In genomic region chr6:3551716-3552511, GRCh38 we compare ENCODE assay signal across 20 cellular contexts.
A peak's percentile ranks its signal among the peaks of the same experiment; 100 is the strongest.
DNase-seq lines count a peak whose midpoint lies in the region; ATAC-seq, FAIRE-seq and TF ChIP-seq lines count a peak whose summit lies in the region.
"Had no signal": no experiment of that assay in that cellular context is flagged by ENCODE, and none has a peak within 500 bp of the region (broad histone marks: within the 10 kb centered on the region; RNA-seq: fewer than 3 reads in every experiment).

No MANE protein-coding gene starts in this region.

- BruUV-seq in HepG2 (replicated peaks; lab: Mats Ljungman, UMichigan), result no TSS peak
- BruUV-seq in IMR-90 (replicated peaks; lab: Mats Ljungman, UMichigan), result no TSS peak
- no TSS peak for BruUV-seq in GM12878 (replicated peaks; lab: Mats Ljungman, UMichigan)

- TF ChIP-seq RAD21 in HepG2 (CRISPR knock-in tag; IDR thresholded peaks at IDR 0.05) (no peak), IMR-90 (IDR thresholded peaks at IDR 0.05; ENCODE audit: low read length) (no peak), GM12878 (IDR thresholded peaks at IDR 0.05; ENCODE audit: insufficient read depth, low read depth, low read length) (no peak)

- H3K56ac ChIP-seq in IMR-90 (ENCODE audit: extremely low read depth, insufficient read depth, low read length), result no peak overlapping the region
- no peak overlapping the region for H3K56ac ChIP-seq in mesendoderm (ENCODE audit: low read length)

- no peak overlapping the region for H2BK15ac ChIP-seq in IMR-90 (ENCODE audit: low read depth, low read length)
- H2BK15ac ChIP-seq in mesendoderm (replicated peaks; ENCODE audit: low read depth), result no peak overlapping the region

- H2AK5ac ChIP-seq in IMR-90 (ENCODE audit: low read depth, low read length) (no peak overlapping the region), mesendoderm (ENCODE audit: low read length) (no peak overlapping the region)

- no peak overlapping the region for H4K8ac ChIP-seq in IMR-90 (ENCODE audit: low read depth in 2 of 2, low read length in 2 of 2)
- no peak overlapping the region for H4K8ac ChIP-seq in mesendoderm (ENCODE audit: low read depth, low read length)

- H2BK20ac ChIP-seq in IMR-90 (ENCODE audit: low read depth, low read length), result no peak overlapping the region

- H3K4me2 ChIP-seq in HepG2 (ENCODE audit: low read depth, low read length), result no peak overlapping the region
- no peak overlapping the region for H3K4me2 ChIP-seq in IMR-90 (ENCODE audit: low read depth, low read length)
- no peak overlapping the region for H3K4me2 ChIP-seq in GM12878 (ENCODE audit: control insufficient read depth, insufficient read depth)
- no peak overlapping the region for H3K4me2 ChIP-seq in mesendoderm (ENCODE audit: low read length)
- H3K4me2 ChIP-seq: A549; BLaER1 treated with 17β-estradiol and CSF1 and Interleukin-3, amounts not matched to agents 10 nM and 100 nM had no signal

- 52% methylated on average over 5 of the region's 5 CpGs for WGBS in HepG2 (ENCODE audit: low lambda C conversion rate)
- WGBS in right lobe of liver (ENCODE audit: insufficient coverage, low coverage, low lambda C conversion rate, missing lambda C conversion rate), result 72% methylated on average over 5 of the region's 5 CpGs
- no CpG with 5 or more reads among the region's 5 CpGs for WGBS in IMR-90 (ENCODE audit: extremely low coverage in 2 of 2, insufficient read length in 1 of 2), 2 experiments
- 29% methylated on average over 5 of the region's 5 CpGs for WGBS in GM12878 (ENCODE audit: insufficient coverage, insufficient replicate concordance, low lambda C conversion rate, missing lambda C conversion rate)
- 100% methylated on average over 1 of the region's 5 CpGs for WGBS in mesendoderm (ENCODE audit: extremely low coverage, insufficient coverage, low lambda C conversion rate)

- H3K14ac ChIP-seq in IMR-90 (replicated peaks; ENCODE audit: low read depth, low read length), result no peak overlapping the region

- H2BK5ac ChIP-seq in IMR-90 (ENCODE audit: low read depth, low read length, poor library complexity, severe bottlenecking) (no peak overlapping the region), mesendoderm (ENCODE audit: low read length) (no peak overlapping the region)

- H3K4ac ChIP-seq in IMR-90 (ENCODE audit: low read depth, low read length) (no peak overlapping the region), mesendoderm (ENCODE audit: low read depth, low read length) (no peak overlapping the region)

- RAD21 ChIA-PET in GM12878 (lab: Charles Lee; ENCODE audit: unreplicated experiment), result no interaction called here

- dilution Hi-C loops in IMR-90 (cut with HindIII; ENCODE audit: low sequenced_read_pairs, unreplicated experiment), result no loop called here

- H3K4me3 ChIP-seq in HepG2 (replicated peaks in 1 of 3; ENCODE audit: insufficient read depth in 1 of 3, low read depth in 2 of 3, low read length in 3 of 3) (no peak overlapping the region), right lobe of liver (no peak overlapping the region), IMR-90 (ENCODE audit: insufficient read depth, low read depth, low read length) (no peak overlapping the region), GM12878 (no peak overlapping the region), mesendoderm (ENCODE audit: low read length) (no peak overlapping the region)
- H3K4me3 ChIP-seq: A549; BLaER1 treated with 17β-estradiol and CSF1 and Interleukin-3, amounts not matched to agents 10 nM and 100 nM had no signal

- H2AFZ ChIP-seq in HepG2 (ENCODE audit: low read length) (no peak overlapping the region), IMR-90 (replicated peaks; ENCODE audit: low read length, poor library complexity) (no peak overlapping the region), GM12878 (ENCODE audit: control insufficient read depth, low read depth, low read length) (no peak overlapping the region)

- POLR2A ChIA-PET in HepG2 (lab: Yijun Ruan, JAX) (no interaction called here), IMR-90 (lab: Charles Lee; ENCODE audit: unreplicated experiment) (no interaction called here), GM12878 (lab: Charles Lee) (no interaction called here)

- in situ Hi-C loops in HepG2 (cut with HindIII; ENCODE audit: extremely low pct_ligation_motif_present, low pct_unique_long_range_greater_than_20kb), result no loop called here
- in situ Hi-C loops in IMR-90 (cut with MboI; ENCODE audit: low sequenced_read_pairs), result no loop called here
- in situ Hi-C loops in GM12878 (cut with MboI), result no loop called here

- no peak overlapping the region for H4K91ac ChIP-seq in IMR-90 (ENCODE audit: insufficient read depth, low read depth, low read length)

- H2BK120ac ChIP-seq in IMR-90 (ENCODE audit: low read depth, low read length) (no peak overlapping the region), mesendoderm (ENCODE audit: low read depth, low read length) (no peak overlapping the region)

- H3K9me3 ChIP-seq in HepG2 (ENCODE audit: low read length) (peaks cover 7% of the 10 kb centered on the region; the same call in 1 of the 2 replicates), right lobe of liver (peaks cover 0 to 4% (median 0%) of the 10 kb centered on the region in 4 donors), IMR-90 (ENCODE audit: control insufficient read depth, insufficient read depth, low read length) (no peaks in the 10 kb centered on the region; the same call in none of the 2 replicates), GM12878 (replicated peaks; ENCODE audit: control insufficient read depth, insufficient read depth, low read length) (no peaks in the 10 kb centered on the region)

- H4K20me1 ChIP-seq in HepG2 (ENCODE audit: insufficient read depth, low read length), result no peaks in the 10 kb centered on the region
- no peaks in the 10 kb centered on the region for H4K20me1 ChIP-seq in IMR-90 (ENCODE audit: insufficient read depth, low read length)
- H4K20me1 ChIP-seq in GM12878 (ENCODE audit: control insufficient read depth, insufficient read depth), result no peaks in the 10 kb centered on the region
- H4K20me1 ChIP-seq: BLaER1 treated with 17β-estradiol and CSF1 and Interleukin-3, amounts not matched to agents 10 nM and 100 nM had no signal

- H3K18ac ChIP-seq in IMR-90 (ENCODE audit: low read depth, low read length) (no peak overlapping the region), mesendoderm (ENCODE audit: low read length) (no peak overlapping the region)

- TF ChIP-seq POLR2A in HepG2 (IDR thresholded peaks at IDR 0.05; ENCODE audit: insufficient read depth in 1 of 2, low read depth in 2 of 2, low read length in 2 of 2) (no peak), right lobe of liver (IDR thresholded peaks at IDR 0.05) (no peak), IMR-90 (IDR thresholded peaks at IDR 0.05; ENCODE audit: low read depth, low read length) (no peak), GM12878 (IDR thresholded peaks at IDR 0.05; ENCODE audit: low read depth, low read length) (no peak)

- SMC1A ChIA-PET in GM12878 (lab: Charles Lee; ENCODE audit: uncharacterized antibody, unreplicated experiment), result interaction anchor here (0.5 kb wide), 1 partner anchor 511 kb away, joined by 3 read pairs; no protein-coding TSS in a partner anchor

- no peaks in the 10 kb centered on the region for H3K79me2 ChIP-seq in HepG2 (ENCODE audit: insufficient read depth, low read length)
- no peaks in the 10 kb centered on the region for H3K79me2 ChIP-seq in GM12878 (ENCODE audit: control insufficient read depth, insufficient read depth, low read length)
- no peaks in the 10 kb centered on the region for H3K79me2 ChIP-seq in mesendoderm (ENCODE audit: control insufficient read depth, insufficient read depth, low read length)

- H2AK9ac ChIP-seq in IMR-90 (replicated peaks; ENCODE audit: low read depth, low read length, poor library complexity), result no peak overlapping the region

- ATAC-seq in HepG2 (no peak), right lobe of liver (no peak), IMR-90 (ENCODE audit: low read depth) (no peak), GM12878 (peak; percentile 52), GM21360 (IDR thresholded peaks at IDR 0.05; ENCODE audit: unreplicated experiment) (no peak)
- ATAC-seq: A549; CD8-positive, alpha-beta T cell had no signal

- no peak overlapping the region for H3K23ac ChIP-seq in IMR-90 (ENCODE audit: low read depth, low read length)
- H3K23ac ChIP-seq in mesendoderm (ENCODE audit: low read length), result no peak overlapping the region

- no peak overlapping the region for H3K9ac ChIP-seq in HepG2 (ENCODE audit: insufficient read depth, low read depth, low read length)
- no peak overlapping the region for H3K9ac ChIP-seq in IMR-90 (ENCODE audit: low read depth, low read length)
- no peak overlapping the region for H3K9ac ChIP-seq in GM12878 (ENCODE audit: control insufficient read depth, insufficient read depth, low read length)
- no peak overlapping the region for H3K9ac ChIP-seq in mesendoderm (ENCODE audit: low read length)
- H3K9ac ChIP-seq: BLaER1 treated with 17β-estradiol and CSF1 and Interleukin-3, amounts not matched to agents 10 nM and 100 nM had no signal

- TF ChIP-seq EP300 in HepG2 (IDR thresholded peaks at IDR 0.05; ENCODE audit: low read depth in 2 of 2, low read length in 2 of 2) (no peak), HepG2 (CRISPR knock-in tag; IDR thresholded peaks at IDR 0.05; ENCODE audit: borderline replicate concordance) (no peak), GM12878 (IDR thresholded peaks at IDR 0.05; ENCODE audit: borderline replicate concordance in 1 of 2, control insufficient read depth in 1 of 2, low read depth in 2 of 2, low read length in 2 of 2) (peak in 1 of 2 experiments; percentile 59; a peak in 1 of 4 replicates)

- CTCF ChIA-PET in HepG2 (lab: Yijun Ruan, JAX; ENCODE audit: low intra/inter-chr PET ratio, low total read pairs), result no interaction called here
- CTCF ChIA-PET in IMR-90 (lab: Yijun Ruan, JAX), result no interaction called here
- CTCF ChIA-PET in GM12878 (lab: Yijun Ruan, JAX), result interaction anchor here (0.8 kb wide), 1 partner anchor 8 kb away, joined by 3 read pairs; no protein-coding TSS in a partner anchor

- H3K36me3 ChIP-seq in HepG2 (replicated peaks in 1 of 2; ENCODE audit: control insufficient read depth in 1 of 2, insufficient read depth in 2 of 2, low read length in 2 of 2) (no peaks in the 10 kb centered on the region), right lobe of liver (no peaks in the 10 kb centered on the region), IMR-90 (ENCODE audit: control insufficient read depth, insufficient read depth, low read length) (no peaks in the 10 kb centered on the region), GM12878 (ENCODE audit: control insufficient read depth in 2 of 2, insufficient read depth in 2 of 2, low read length in 1 of 2) (no peaks in the 10 kb centered on the region), mesendoderm (ENCODE audit: control insufficient read depth, insufficient read depth, low read length) (no peaks in the 10 kb centered on the region)
- H3K36me3 ChIP-seq: BLaER1 treated with 17β-estradiol and CSF1 and Interleukin-3, amounts not matched to agents 10 nM and 100 nM had no signal

- H3K9me1 ChIP-seq in IMR-90 (ENCODE audit: insufficient read depth, low read length), result no peaks in the 10 kb centered on the region

- DNase-seq in HepG2 (ENCODE audit: low spot score) (no peak), right lobe of liver (no peak), IMR-90 (no peak), GM12878 (ENCODE audit: low read depth, low spot score) (peak; percentile 7), mesendoderm (no peak), posterior cingulate gyrus (no peak)
- DNase-seq: AML-193; Caco-2; Calu3; CD4-positive, alpha-beta T cell; CD8-positive, alpha-beta T cell; DMS79 treated with DMSO at 0.1 percent for 48 hours; GF-D8 had no signal

- H3K27me3 ChIP-seq in HepG2 (ENCODE audit: control insufficient read depth in 1 of 2, insufficient read depth in 2 of 2, low read length in 2 of 2), result no peaks in the 10 kb centered on the region
- H3K27me3 ChIP-seq in right lobe of liver, result no peaks in the 10 kb centered on the region
- H3K27me3 ChIP-seq in IMR-90 (ENCODE audit: control insufficient read depth, insufficient read depth, low read length), result peaks cover 19% of the 10 kb centered on the region
- H3K27me3 ChIP-seq in GM12878 (replicated peaks in 1 of 2; ENCODE audit: control insufficient read depth in 2 of 2, insufficient read depth in 2 of 2, low read length in 1 of 2), result peaks cover 0 to 2% of the 10 kb centered on the region in 2 experiments; a peak in 1 of 4 replicates
- no peaks in the 10 kb centered on the region for H3K27me3 ChIP-seq in mesendoderm (ENCODE audit: insufficient read depth, low read length, poor library complexity)
- H3K27me3 ChIP-seq: BLaER1 treated with 17β-estradiol and CSF1 and Interleukin-3, amounts not matched to agents 10 nM and 100 nM had no signal

- H3K4me1 ChIP-seq in HepG2 (ENCODE audit: insufficient read depth, low read length) (peaks cover 2% of the 10 kb centered on the region), right lobe of liver (no peaks in the 10 kb centered on the region), IMR-90 (ENCODE audit: control insufficient read depth, insufficient read depth, low read length) (no peaks in the 10 kb centered on the region), GM12878 (ENCODE audit: control insufficient read depth, insufficient read depth, low read length) (no peaks in the 10 kb centered on the region), mesendoderm (ENCODE audit: control insufficient read depth, low read depth, low read length) (no peaks in the 10 kb centered on the region)
- H3K4me1 ChIP-seq: A549; BLaER1 treated with 17β-estradiol and CSF1 and Interleukin-3, amounts not matched to agents 10 nM and 100 nM had no signal

- intact Hi-C loops in HepG2 (cut with micrococcal nuclease; ENCODE audit: unreplicated experiment), result no loop called here
- intact Hi-C loops in right lobe of liver (cut with DNase I), result no loop called here
- intact Hi-C loops in IMR-90 (cut with micrococcal nuclease), result no loop called here
- intact Hi-C loops in GM12878 (cut with micrococcal nuclease; ENCODE audit: unreplicated experiment), result no loop called here
- intact Hi-C loops in posterior cingulate gyrus (cut with DNase I), result no loop called here

- H4K5ac ChIP-seq in IMR-90 (ENCODE audit: low read depth, low read length) (no peak overlapping the region), mesendoderm (ENCODE audit: low read length) (no peak overlapping the region)

- TF ChIP-seq CTCF in HepG2 (CRISPR knock-in tag; IDR thresholded peaks at IDR 0.05) (no peak), right lobe of liver (IDR thresholded peaks at IDR 0.05) (no peak), IMR-90 (conservative IDR thresholded peaks at IDR 0.05; ENCODE audit: low read depth, low read length) (no peak), GM12878 (IDR thresholded peaks at IDR 0.05 in 2 of 3, conservative IDR thresholded peaks at IDR 0.05 in 1 of 3; ENCODE audit: control insufficient read depth in 2 of 3, extremely low read depth in 1 of 3, insufficient read depth in 1 of 3, low read depth in 3 of 3, low read length in 3 of 3) (no peak)

- no peaks in the 10 kb centered on the region for H3K79me1 ChIP-seq in IMR-90 (ENCODE audit: low read depth in 1 of 2, low read length in 2 of 2)
- H3K79me1 ChIP-seq in mesendoderm (ENCODE audit: low read length), result no peaks in the 10 kb centered on the region

- no peak for FAIRE-seq in HepG2 (lab: Jason Lieb, UNC)
- no peak for FAIRE-seq in GM12878 (lab: Jason Lieb, UNC)
- FAIRE-seq: A549, D721Med, G401.6 had no signal

- H3K27ac ChIP-seq in HepG2 (ENCODE audit: extremely low read length, insufficient read depth, low read length), result no peak overlapping the region
- no peak overlapping the region for H3K27ac ChIP-seq in right lobe of liver
- no peak overlapping the region for H3K27ac ChIP-seq in IMR-90 (ENCODE audit: insufficient read depth, low read length)
- H3K27ac ChIP-seq in GM12878 (ENCODE audit: control insufficient read depth, insufficient read depth), result no peak overlapping the region
- no peak overlapping the region for H3K27ac ChIP-seq in mesendoderm (ENCODE audit: low read depth, low read length)
- H3K27ac ChIP-seq: 22Rv1; A549; BLaER1 treated with 17β-estradiol and CSF1 and Interleukin-3, amounts not matched to agents 10 nM and 100 nM; C4-2B had no signal

Comparison
In these comparisons a context has a peak if more than half of its experiments do, and no peak if none do; other contexts are left out.
1. Of the 75 proteins assayed by ChIP-seq in both HepG2 and GM12878: peak only in HepG2: none; only in GM12878: DPF2 and IKZF1; in both: none; in neither: 71; mixed calls (peak in some experiments, not most) for 2.